In genomic region chrX:48703642-48704481, GRCh38 we compare ENCODE assay signal across 10 cellular contexts. TPM values are rescaled to one million over a fixed set of nuclear protein-coding genes. Genes with fewer than 3 reads are reported as not detected.
DNase-seq lines count a peak whose midpoint lies in the region; ATAC-seq and TF ChIP-seq lines count a peak whose summit lies in the region.
"Had no signal": no experiment of that assay in that cellular context is flagged by ENCODE, and none has a peak within 500 bp of the region (broad histone marks: within the 10 kb centered on the region; RNA-seq: fewer than 3 reads in every experiment).

No MANE protein-coding gene starts in this region.

- no peak overlapping the region for H3K4me3 ChIP-seq in dorsolateral prefrontal cortex
- no peak overlapping the region for H3K4me3 ChIP-seq in left lung
- H3K4me3 ChIP-seq: thoracic aorta had no signal

- TF ChIP-seq CTCF in dorsolateral prefrontal cortex (IDR thresholded peaks at IDR 0.05 in 54 of 56, conservative IDR thresholded peaks at IDR 0.05 in 2 of 56; ENCODE audit: low read depth in 1 of 56, partially characterized antibody in 56 of 56) = peak in 4 of 56 donors; percentile 8 to 23 (median 12)
- no peak for TF ChIP-seq CTCF in left lung (IDR thresholded peaks at IDR 0.05)

- in situ Hi-C loops in Caki2 (cut with HindIII; ENCODE audit: low pct_unique_long_range_greater_than_20kb, low sequenced_read_pairs) = no loop called here

- H3K36me3 ChIP-seq in left lung = peaks cover 0 to 26% of the 10 kb centered on the region in 2 donors

- H3K4me1 ChIP-seq in left lung = peaks cover 0 to 5% of the 10 kb centered on the region in 2 donors

- H3K27ac ChIP-seq in dorsolateral prefrontal cortex (peak overlapping the region in 56 of 59 donors; percentile 4 to 85 (median 68)), left lung (no peak overlapping the region)
- H3K27ac ChIP-seq: thoracic aorta had no signal

- intact Hi-C loops in dorsolateral prefrontal cortex (cut with DNase I) (no loop called here), left lung (cut with DNase I) (no loop called here)

- H3K9me3 ChIP-seq in left lung = no peaks in the 10 kb centered on the region
- H3K9me3 ChIP-seq: thoracic aorta had no signal

- peak; percentile 34 for DNase-seq in Caki2 (ENCODE audit: low read depth)
- peak; percentile 25 for DNase-seq in LoVo (ENCODE audit: low spot score)
- DNase-seq in dorsolateral prefrontal cortex = peak in 4 of 10 donors; percentile 23 to 69 (median 61)
- DNase-seq in left lobe of liver (ENCODE audit: low spot score) = no peak
- DNase-seq in stimulated activated naive CD4-positive, alpha-beta T cell (lab: John Stamatoyannopoulos, UW) = no peak
- no peak for DNase-seq in left lung
- no peak for DNase-seq in NCI-H1048 (lab: John Stamatoyannopoulos, UW)
- no peak for DNase-seq in iPS-NIHi11 (ENCODE audit: low spot score)
- DNase-seq: kidney glomerular epithelial cell had no signal

- H3K27me3 ChIP-seq in dorsolateral prefrontal cortex (peaks cover 0 to 75% (median 9%) of the 10 kb centered on the region in 45 donors), left lung (no peaks in the 10 kb centered on the region)

- ATAC-seq in left lobe of liver (peak; percentile 44), left lung (no peak)

RNA-seq across cellular contexts. Expression of gene SUV39H1, which starts 7.3 kb away (rescaled TPM):
- total RNA-seq in Caki2 (2014; rRNA removed; shearing (Covaris generic); ENCODE audit: low replicate concordance) = 14.9 and 17.4 TPM in 2 replicates
- total RNA-seq in dorsolateral prefrontal cortex (10 to 100 TPM in 3 of 120 experiments, 1 to 10 TPM in 117; 2.4 to 11.8 (median 6.3) TPM), left lobe of liver (4.3 TPM), left lung (1 to 10 TPM; 5.0 to 6.2 TPM)

RNA-seq across cellular contexts. Expression of gene WAS, which starts 20.3 kb away (rescaled TPM):
- 2.7 TPM in 1 of 2 replicates, not detected in the other for total RNA-seq in Caki2 (2014; rRNA removed; shearing (Covaris generic); ENCODE audit: low replicate concordance)
- 10 to 100 TPM in 13 of 120 experiments, 1 to 10 TPM in 107; 1.6 to 19.4 (median 5.3) TPM for total RNA-seq in dorsolateral prefrontal cortex
- 3.2 TPM for total RNA-seq in left lobe of liver
- total RNA-seq in left lung = 10 to 100 TPM; 16.4 to 49.1 TPM

RNA-seq across cellular contexts. Expression of gene GLOD5, which starts 57.7 kb away (rescaled TPM):
- total RNA-seq in Caki2 (2014; rRNA removed; shearing (Covaris generic); ENCODE audit: low replicate concordance) = not detected in 2 replicates
- not detected for total RNA-seq in dorsolateral prefrontal cortex
- 3.1 TPM for total RNA-seq in left lobe of liver
- 1 to 10 TPM in 1 of 2 donors, under 1 TPM in 1; 0.84 to 2.5 TPM for total RNA-seq in left lung
- total RNA-seq: thoracic aorta had no signal

Comparison
In these comparisons a context has a peak if more than half of its experiments do, and no peak if none do; other contexts are left out.
1. DNase-seq: peak in Caki2 (single experiment) and LoVo (single experiment); none in left lobe of liver (single experiment), stimulated activated naive CD4-positive, alpha-beta T cell (0 of 6), left lung (0 of 2), NCI-H1048 (single experiment) and iPS-NIHi11 (single experiment).
2. H3K27ac ChIP-seq: peak in dorsolateral prefrontal cortex (56 of 59); none in left lung (0 of 2).